Comparison of ENCODE assay signal across 29 cellular contexts in the genomic region with DNA sequence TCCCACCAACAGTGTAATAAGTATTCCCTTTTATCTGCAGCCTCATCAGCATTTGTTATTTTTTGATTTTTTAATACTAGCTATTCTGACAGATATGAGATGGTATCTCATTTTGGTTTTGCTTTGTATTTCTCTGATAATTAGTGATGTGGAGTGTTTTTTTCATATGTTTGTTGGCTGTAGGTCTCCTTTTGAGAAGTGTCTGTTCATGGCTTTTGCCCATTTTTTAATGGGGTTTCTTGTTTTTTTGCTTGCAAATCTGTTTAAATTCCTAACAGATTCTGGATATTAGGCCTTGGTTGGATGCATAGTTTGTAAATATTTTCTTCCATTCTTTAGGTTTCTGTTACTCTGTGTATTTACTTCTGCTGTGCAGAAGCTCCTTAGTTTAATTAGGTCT.
"Had no signal": no experiment of that assay in that cellular context is flagged by ENCODE, and none has a peak within 500 bp of the region (broad histone marks: within the 10 kb centered on the region; RNA-seq: fewer than 3 reads in every experiment).

No MANE protein-coding gene starts in this region.

- H3K9me3 ChIP-seq: suprapubic skin, testis, thoracic aorta, thyroid gland, tibial artery, upper lobe of left lung, upper lobe of right lung, uterus, vagina had no signal

- ATAC-seq: stimulated activated effector memory CD8-positive, alpha-beta T cell treated with anti-CD3 and anti-CD28 coated beads, Interleukin-12 subunit alpha, Interleukin-12 subunit beta, amount 100 ng/mL, for 72 hours; stimulated activated memory B cell treated with anti-CD40 and anti-IgM and Interleukin-4, amounts not matched to agents 10 μg/mL and 1 μg/mL and 100 μg/mL, for 72 hours; stimulated activated naive B cell treated with anti-CD40 and anti-IgM and Interleukin-4, amounts not matched to agents 10 μg/mL and 1 μg/mL and 100 μg/mL, for 72 hours; stimulated activated naive CD8-positive, alpha-beta T cell treated with anti-CD3 and anti-CD28 coated beads, Interleukin-15, amount 100 ng/mL, for 72 hours; stimulated activated naive CD8-positive, alpha-beta T cell treated with anti-CD3 and anti-CD28 coated beads, Interleukin-15, Interleukin-2, amounts not matched to agents 100 U/mL and 50 U/mL, for 24 hours; upper lobe of right lung had no signal

- H3K4me3 ChIP-seq: stomach, suprapubic skin, testis, thoracic aorta, thyroid gland, tibial artery, tibial nerve, transverse colon, upper lobe of left lung, upper lobe of right lung, uterus, vagina had no signal

- H3K9me3 Mint-ChIP-seq: type B pancreatic cell had no signal

- FAIRE-seq: urothelium cell line had no signal

- H3K27ac ChIP-seq: stomach, suprapubic skin, testis, thoracic aorta, thyroid gland, tibial artery, tibial nerve, transverse colon, upper lobe of left lung, upper lobe of right lung, uterus, vagina had no signal

- DNase-seq: stimulated activated CD4-positive, alpha-beta T cell treated with anti-CD3 and anti-CD28 coated beads, Interleukin-2, amount 100 ng/mL, for 48 hours; stimulated activated CD4-positive, alpha-beta T cell treated with anti-CD3 and anti-CD28 coated beads, Interleukin-4, amount 100 ng/mL, for 1 hour; stimulated activated CD4-positive, alpha-beta T cell treated with anti-CD3 and anti-CD28 coated beads, Interleukin-4, amount 100 ng/mL, for 24 hours; stimulated activated CD4-positive, alpha-beta T cell treated with anti-CD3 and anti-CD28 coated beads, Interleukin-4, amount 100 ng/mL, for 4 hours; stimulated activated CD8-positive, alpha-beta memory T cell treated with anti-CD3 and anti-CD28 coated beads, Interleukin-4, amount 100 ng/mL, for 48 hours; stimulated activated naive B cell treated with anti-CD40 and anti-IgM and Interleukin-4, amounts not matched to agents 10 μg/mL and 1 μg/mL and 100 μg/mL, for 72 hours; stimulated activated naive CD4-positive, alpha-beta T cell; stimulated activated naive CD4-positive, alpha-beta T cell treated with Interleukin-2 at 50 U/mL for 16 hours; stimulated activated naive CD8-positive, alpha-beta T cell treated with anti-CD3 and anti-CD28 coated beads, Interleukin-15, amount 100 ng/mL, for 72 hours; stimulated activated naive CD8-positive, alpha-beta T cell treated with anti-CD3 and anti-CD28 coated beads, Interleukin-15, Interleukin-2, amounts not matched to agents 100 U/mL and 50 U/mL, for 24 hours; stomach; substantia nigra; testis; thyroid gland; tibial artery; transverse colon; trophoblast cell; upper lobe of left lung; upper lobe of right lung; uterus had no signal

- H3K36me3 ChIP-seq: stomach, suprapubic skin, thoracic aorta, thyroid gland, tibial artery, tibial nerve, transverse colon, upper lobe of left lung, upper lobe of right lung, uterus, vagina had no signal

- H3K27ac Mint-ChIP-seq: stimulated activated effector memory CD8-positive, alpha-beta T cell treated with anti-CD3 and anti-CD28 coated beads, Interleukin-12 subunit alpha, Interleukin-12 subunit beta, amount 100 ng/mL, for 72 hours; stimulated activated memory B cell treated with anti-CD40 and anti-IgM and Interleukin-4, amounts not matched to agents 10 μg/mL and 1 μg/mL and 100 μg/mL, for 72 hours; stimulated activated naive B cell treated with anti-CD40 and anti-IgM and Interleukin-4, amounts not matched to agents 10 μg/mL and 1 μg/mL and 100 μg/mL, for 72 hours; stimulated activated naive CD8-positive, alpha-beta T cell treated with anti-CD3 and anti-CD28 coated beads, Interleukin-15, amount 100 ng/mL, for 72 hours; stimulated activated naive CD8-positive, alpha-beta T cell treated with anti-CD3 and anti-CD28 coated beads, Interleukin-15, Interleukin-2, amounts not matched to agents 100 ng/mL and 50 ng/mL, for 24 hours; type B pancreatic cell had no signal

- H3K27me3 ChIP-seq: stomach, suprapubic skin, testis, thyroid gland, tibial artery, tibial nerve, transverse colon, upper lobe of left lung, upper lobe of right lung, uterus, vagina had no signal

- H3K4me1 ChIP-seq: stomach, suprapubic skin, testis, thyroid gland, tibial artery, tibial nerve, transverse colon, upper lobe of left lung, upper lobe of right lung, uterus, vagina had no signal

- H3K4me3 Mint-ChIP-seq: stimulated activated effector memory CD8-positive, alpha-beta T cell treated with anti-CD3 and anti-CD28 coated beads, Interleukin-12 subunit alpha, Interleukin-12 subunit beta, amount 100 ng/mL, for 72 hours; stimulated activated memory B cell treated with anti-CD40 and anti-IgM and Interleukin-4, amounts not matched to agents 10 μg/mL and 1 μg/mL and 100 μg/mL, for 72 hours; stimulated activated naive B cell treated with anti-CD40 and anti-IgM and Interleukin-4, amounts not matched to agents 10 μg/mL and 1 μg/mL and 100 μg/mL, for 72 hours; stimulated activated naive CD8-positive, alpha-beta T cell treated with anti-CD3 and anti-CD28 coated beads, Interleukin-15, amount 100 ng/mL, for 72 hours; stimulated activated naive CD8-positive, alpha-beta T cell treated with anti-CD3 and anti-CD28 coated beads, Interleukin-15, Interleukin-2, amounts not matched to agents 100 ng/mL and 50 ng/mL, for 24 hours; type B pancreatic cell had no signal

- H3K4me1 Mint-ChIP-seq: stimulated activated effector memory CD8-positive, alpha-beta T cell treated with anti-CD3 and anti-CD28 coated beads, Interleukin-12 subunit alpha, Interleukin-12 subunit beta, amount 100 ng/mL, for 72 hours; stimulated activated memory B cell treated with anti-CD40 and anti-IgM and Interleukin-4, amounts not matched to agents 10 μg/mL and 1 μg/mL and 100 μg/mL, for 72 hours; stimulated activated naive B cell treated with anti-CD40 and anti-IgM and Interleukin-4, amounts not matched to agents 10 μg/mL and 1 μg/mL and 100 μg/mL, for 72 hours; stimulated activated naive CD8-positive, alpha-beta T cell treated with anti-CD3 and anti-CD28 coated beads, Interleukin-15, amount 100 ng/mL, for 72 hours had no signal

- H3K27me3 Mint-ChIP-seq: type B pancreatic cell had no signal

- H3K36me3 Mint-ChIP-seq: stimulated activated effector memory CD8-positive, alpha-beta T cell treated with anti-CD3 and anti-CD28 coated beads, Interleukin-12 subunit alpha, Interleukin-12 subunit beta, amount 100 ng/mL, for 72 hours; stimulated activated memory B cell treated with anti-CD40 and anti-IgM and Interleukin-4, amounts not matched to agents 10 μg/mL and 1 μg/mL and 100 μg/mL, for 72 hours; stimulated activated naive B cell treated with anti-CD40 and anti-IgM and Interleukin-4, amounts not matched to agents 10 μg/mL and 1 μg/mL and 100 μg/mL, for 72 hours; type B pancreatic cell had no signal
